In genomic region chr1:178192686-178193085, GRCh38 we compare ENCODE assay signal across 10 cellular contexts.
A peak's percentile ranks its signal among the peaks of the same experiment; 100 is the strongest.
DNase-seq lines count a peak whose midpoint lies in the region; ATAC-seq and TF ChIP-seq lines count a peak whose summit lies in the region.
"Had no signal": no experiment of that assay in that cellular context is flagged by ENCODE, and none has a peak within 500 bp of the region (broad histone marks: within the 10 kb centered on the region; RNA-seq: fewer than 3 reads in every experiment).

No MANE protein-coding gene starts in this region.

- H3K36me3 ChIP-seq in GM23338 (ENCODE audit: insufficient read depth) (no peaks in the 10 kb centered on the region), RWPE2 (ENCODE audit: low read depth) (no peaks in the 10 kb centered on the region; the same call in 1 of the 2 replicates)

- ATAC-seq in GM23338, result no peak
- peak; percentile 82 for ATAC-seq in RWPE2 (ENCODE audit: low read depth)
- ATAC-seq in GM19328 (IDR thresholded peaks at IDR 0.05; ENCODE audit: unreplicated experiment), result no peak
- ATAC-seq in activated CD8-positive, alpha-beta T cell treated with anti-CD3 and anti-CD28 coated beads for 36 hours, result no peak
- ATAC-seq in GM19455 (IDR thresholded peaks at IDR 0.05; ENCODE audit: unreplicated experiment), result no peak
- no peak for ATAC-seq in HG02973 (IDR thresholded peaks at IDR 0.05; ENCODE audit: unreplicated experiment)

- no peak overlapping the region for H2AFZ ChIP-seq in GM23338

- H3K27ac Mint-ChIP-seq in GM23338, result peak overlapping the region; percentile 38; the same call in 1 of the 2 replicates
- no peak overlapping the region for H3K27ac Mint-ChIP-seq in activated CD8-positive, alpha-beta T cell treated with anti-CD3 and anti-CD28 coated beads for 36 hours
- H3K27ac Mint-ChIP-seq: activated naive CD8-positive, alpha-beta T cell had no signal

- H3K4me3 Mint-ChIP-seq in GM23338, result no peak overlapping the region
- H3K4me3 Mint-ChIP-seq in activated CD8-positive, alpha-beta T cell treated with anti-CD3 and anti-CD28 coated beads for 36 hours, result no peak overlapping the region
- H3K4me3 Mint-ChIP-seq: activated naive CD8-positive, alpha-beta T cell had no signal

- no peaks in the 10 kb centered on the region for H3K27me3 Mint-ChIP-seq in GM23338 (ENCODE audit: insufficient read depth, low read depth, poor library complexity)
- H3K27me3 Mint-ChIP-seq in activated CD8-positive, alpha-beta T cell treated with anti-CD3 and anti-CD28 coated beads for 36 hours, result peaks cover 1% of the 10 kb centered on the region
- H3K27me3 Mint-ChIP-seq: activated naive CD8-positive, alpha-beta T cell had no signal

- H4K20me1 ChIP-seq in GM23338 (replicated peaks; ENCODE audit: insufficient read depth), result no peaks in the 10 kb centered on the region

- CTCF ChIA-PET in activated CD8-positive, alpha-beta T cell treated with anti-CD3 and anti-CD28 coated beads for 36 hours (lab: Charles Lee), result no interaction called here

- 0 out of 2 replicates have a peak, but pooled peaks cover 4% of the 10 kb centered on the region for H3K4me1 ChIP-seq in GM23338 (ENCODE audit: insufficient read depth)
- peaks cover 30% of the 10 kb centered on the region for H3K4me1 ChIP-seq in RWPE2 (ENCODE audit: insufficient read depth, poor library complexity, severe bottlenecking)

- H3K9me3 Mint-ChIP-seq in GM23338, result peaks cover 8% of the 10 kb centered on the region; the same call in 2 of the 3 replicates
- no peaks in the 10 kb centered on the region for H3K9me3 Mint-ChIP-seq in activated CD8-positive, alpha-beta T cell treated with anti-CD3 and anti-CD28 coated beads for 36 hours

- no peak overlapping the region for H3K4me2 ChIP-seq in GM23338

- intact Hi-C loops in activated CD8-positive, alpha-beta T cell treated with anti-CD3 and anti-CD28 coated beads for 36 hours (cut with micrococcal nuclease), result no loop called here

- no peaks in the 10 kb centered on the region for H3F3A ChIP-seq in GM23338 (replicated peaks; ENCODE audit: low read depth)

- TF ChIP-seq CTCF in GM23338 (conservative IDR thresholded peaks at IDR 0.05; ENCODE audit: low read depth in 2 of 2), result no peak
- TF ChIP-seq CTCF in RWPE2 (IDR thresholded peaks at IDR 0.05; ENCODE audit: poor library complexity, severe bottlenecking), result no peak
- no peak for TF ChIP-seq CTCF in activated CD8-positive, alpha-beta T cell treated with anti-CD3 and anti-CD28 coated beads for 36 hours (IDR thresholded peaks at IDR 0.05)

- DNase-seq in GM23338 (ENCODE audit: low spot score) (no peak), RWPE2 (ENCODE audit: low spot score) (no peak), fibroblast of gingiva (ENCODE audit: low read depth) (peak; percentile 82), pons (ENCODE audit: low spot score) (peak; percentile 90)
- no peak for DNase-seq in activated CD8-positive, alpha-beta T cell treated with anti-CD3 and anti-CD28 coated beads for 36 hours
- DNase-seq: NCI-H2171 treated with DMSO at 0.1 percent for 48 hours had no signal

- H3K4me3 ChIP-seq in GM23338 (no peak overlapping the region), RWPE2 (ENCODE audit: severe bottlenecking) (no peak overlapping the region)

- peak overlapping the region; percentile 0; the same call in 1 of the 2 replicates for H3K27ac ChIP-seq in GM23338 (ENCODE audit: low read depth)
- peak overlapping the region; percentile 68 for H3K27ac ChIP-seq in RWPE2 (ENCODE audit: poor library complexity, severe bottlenecking)

- peaks cover 12% of the 10 kb centered on the region; the same call in 2 of the 3 replicates for H3K4me1 Mint-ChIP-seq in GM23338
- H3K4me1 Mint-ChIP-seq in activated CD8-positive, alpha-beta T cell treated with anti-CD3 and anti-CD28 coated beads for 36 hours (ENCODE audit: low read depth), result no peaks in the 10 kb centered on the region

- H3K27me3 ChIP-seq in GM23338 (ENCODE audit: insufficient read depth) (no peaks in the 10 kb centered on the region), RWPE2 (ENCODE audit: insufficient read depth, poor library complexity, severe bottlenecking) (no peaks in the 10 kb centered on the region)

- H3K9me2 ChIP-seq in GM23338 (ENCODE audit: insufficient read depth), result no peaks in the 10 kb centered on the region

- peaks cover 64% of the 10 kb centered on the region for H3K79me2 ChIP-seq in GM23338 (replicated peaks; ENCODE audit: insufficient read depth)

- H3K9me3 ChIP-seq in RWPE2 (ENCODE audit: severe bottlenecking), result no peaks in the 10 kb centered on the region

- POLR2A ChIA-PET in activated CD8-positive, alpha-beta T cell treated with anti-CD3 and anti-CD28 coated beads for 36 hours (lab: Charles Lee), result no interaction called here

- H3K36me3 Mint-ChIP-seq in GM23338 (ENCODE audit: low read depth), result peaks cover 5% of the 10 kb centered on the region
- no peaks in the 10 kb centered on the region for H3K36me3 Mint-ChIP-seq in activated CD8-positive, alpha-beta T cell treated with anti-CD3 and anti-CD28 coated beads for 36 hours (ENCODE audit: low read depth)
- H3K36me3 Mint-ChIP-seq: activated naive CD8-positive, alpha-beta T cell had no signal

TF ChIP-seq in GM23338, 12 proteins besides CTCF, POLR2A, EP300 and RAD21:
- no peak for TF ChIP-seq ZNF114 (CRISPR knock-in tag; IDR thresholded peaks at IDR 0.05)
TF ChIP-seq in GM23338: peak in this region for 0.

Comparison
In these comparisons a context has a peak if more than half of its experiments do, and no peak if none do; other contexts are left out.
1. DNase-seq: peak in fibroblast of gingiva (single experiment) and pons (single experiment); none in GM23338 (single experiment), RWPE2 (single experiment) and activated CD8-positive, alpha-beta T cell treated with anti-CD3 and anti-CD28 coated beads for 36 hours (single experiment).